10 cellular contexts compared by ENCODE assay signal in genomic region chr16:20903116-20903888, GRCh38. TPM values are rescaled to one million over a fixed set of nuclear protein-coding genes. Genes with fewer than 3 reads are reported as not detected.
DNase-seq lines count a peak whose midpoint lies in the region; ATAC-seq and TF ChIP-seq lines count a peak whose summit lies in the region.
"Had no signal": no experiment of that assay in that cellular context is flagged by ENCODE, and none has a peak within 500 bp of the region (broad histone marks: within the 10 kb centered on the region; RNA-seq: fewer than 3 reads in every experiment).

No MANE protein-coding gene starts in this region.

- H3K9me3 ChIP-seq in ascending aorta: no peaks in the 10 kb centered on the region

- no peak for TF ChIP-seq CTCF in ascending aorta (IDR thresholded peaks at IDR 0.05)

- H3K36me3 ChIP-seq in ascending aorta: no peaks in the 10 kb centered on the region

- H3K27me3 Mint-ChIP-seq in IgD-negative memory B cell: no peaks in the 10 kb centered on the region
- H3K27me3 Mint-ChIP-seq in natural killer cell treated with Interleukin-12 subunit alpha and Interleukin-12 subunit beta and Interleukin-15 and Interleukin-18, amount 100 ng/mL, for 72 hours: no peaks in the 10 kb centered on the region
- H3K27me3 Mint-ChIP-seq: stimulated activated memory B cell treated with anti-CD40 and anti-IgM and Interleukin-4, amounts not matched to agents 10 μg/mL and 1 μg/mL and 100 μg/mL, for 72 hours had no signal

- intact Hi-C loops in ascending aorta (cut with DNase I): loop anchor here (5.0 kb wide), 5 partner anchors 101 to 1289 kb away; partner anchors contain the start of genes LDAF1 and THUMPD1

- H3K27ac Mint-ChIP-seq in IgD-negative memory B cell: peak overlapping the region in 2 of 3 donors; percentile 52 to 96
- peak overlapping the region; percentile 98 for H3K27ac Mint-ChIP-seq in natural killer cell treated with Interleukin-12 subunit alpha and Interleukin-12 subunit beta and Interleukin-15 and Interleukin-18, amount 100 ng/mL, for 72 hours
- H3K27ac Mint-ChIP-seq: stimulated activated memory B cell treated with anti-CD40 and anti-IgM and Interleukin-4, amounts not matched to agents 10 μg/mL and 1 μg/mL and 100 μg/mL, for 72 hours had no signal

- peak overlapping the region; percentile 96 to 100 for H3K27ac ChIP-seq in ascending aorta

- DNase-seq in Ammon's horn (ENCODE audit: low spot score) (peak; percentile 5), ascending aorta (ENCODE audit: low spot score in 2 of 2) (no peak), AG08396 (ENCODE audit: low spot score) (no peak)
- DNase-seq in natural killer cell treated with Interleukin-12 subunit alpha and Interleukin-12 subunit beta and Interleukin-15 and Interleukin-18, amount 100 ng/mL, for 72 hours (ENCODE audit: low spot score): no peak
- DNase-seq: occipital lobe had no signal

- H3K27me3 ChIP-seq in ascending aorta: no peaks in the 10 kb centered on the region

- no peak overlapping the region for H3K4me3 ChIP-seq in ascending aorta

- no peaks in the 10 kb centered on the region for H3K9me3 Mint-ChIP-seq in IgD-negative memory B cell
- no peaks in the 10 kb centered on the region for H3K9me3 Mint-ChIP-seq in natural killer cell treated with Interleukin-12 subunit alpha and Interleukin-12 subunit beta and Interleukin-15 and Interleukin-18, amount 100 ng/mL, for 72 hours
- H3K9me3 Mint-ChIP-seq: stimulated activated memory B cell treated with anti-CD40 and anti-IgM and Interleukin-4, amounts not matched to agents 10 μg/mL and 1 μg/mL and 100 μg/mL, for 72 hours had no signal

- ATAC-seq in natural killer cell treated with Interleukin-12 subunit alpha and Interleukin-12 subunit beta and Interleukin-15 and Interleukin-18, amount 100 ng/mL, for 72 hours: no peak
- ATAC-seq in HG02588 (IDR thresholded peaks at IDR 0.05; ENCODE audit: unreplicated experiment) (no peak), HG03442 (IDR thresholded peaks at IDR 0.05; ENCODE audit: unreplicated experiment) (no peak), HG03432 (IDR thresholded peaks at IDR 0.05; ENCODE audit: unreplicated experiment) (no peak)
- ATAC-seq: stimulated activated memory B cell treated with anti-CD40 and anti-IgM and Interleukin-4, amounts not matched to agents 10 μg/mL and 1 μg/mL and 100 μg/mL, for 72 hours had no signal

- H3K36me3 Mint-ChIP-seq in IgD-negative memory B cell: no peaks in the 10 kb centered on the region
- peaks cover 50% of the 10 kb centered on the region for H3K36me3 Mint-ChIP-seq in natural killer cell treated with Interleukin-12 subunit alpha and Interleukin-12 subunit beta and Interleukin-15 and Interleukin-18, amount 100 ng/mL, for 72 hours
- H3K36me3 Mint-ChIP-seq: stimulated activated memory B cell treated with anti-CD40 and anti-IgM and Interleukin-4, amounts not matched to agents 10 μg/mL and 1 μg/mL and 100 μg/mL, for 72 hours had no signal

- H3K4me3 Mint-ChIP-seq in IgD-negative memory B cell: peak overlapping the region in 3 of 4 donors; percentile 73 to 92 (median 79)
- H3K4me3 Mint-ChIP-seq in natural killer cell treated with Interleukin-12 subunit alpha and Interleukin-12 subunit beta and Interleukin-15 and Interleukin-18, amount 100 ng/mL, for 72 hours: peak overlapping the region; percentile 95
- H3K4me3 Mint-ChIP-seq: stimulated activated memory B cell treated with anti-CD40 and anti-IgM and Interleukin-4, amounts not matched to agents 10 μg/mL and 1 μg/mL and 100 μg/mL, for 72 hours had no signal

- peaks cover 17 to 65% of the 10 kb centered on the region in 2 donors for H3K4me1 ChIP-seq in ascending aorta

- peaks cover 41 to 48% (median 46%) of the 10 kb centered on the region in 3 donors for H3K4me1 Mint-ChIP-seq in IgD-negative memory B cell
- peaks cover 67 to 81% of the 10 kb centered on the region in 2 donors for H3K4me1 Mint-ChIP-seq in natural killer cell treated with Interleukin-12 subunit alpha and Interleukin-12 subunit beta and Interleukin-15 and Interleukin-18, amount 100 ng/mL, for 72 hours (ENCODE audit: low read depth in 2 of 2)

RNA-seq across cellular contexts. Expression of gene LYRM1, which starts 2.7 kb away (rescaled TPM):
- 33.5 TPM for polyA plus RNA-seq in IgD-negative memory B cell
- 3.9 TPM for total RNA-seq in ascending aorta
- 10 to 100 TPM; 39.0 to 52.2 TPM for total RNA-seq in natural killer cell treated with Interleukin-12 subunit alpha and Interleukin-12 subunit beta and Interleukin-15 and Interleukin-18, amount 100 ng/mL, for 72 hours

RNA-seq across cellular contexts. Expression of gene DCUN1D3, which starts 3.1 kb away (rescaled TPM):
- 0.97 TPM for polyA plus RNA-seq in IgD-negative memory B cell
- 9.8 TPM for total RNA-seq in ascending aorta
- total RNA-seq in natural killer cell treated with Interleukin-12 subunit alpha and Interleukin-12 subunit beta and Interleukin-15 and Interleukin-18, amount 100 ng/mL, for 72 hours: 10 to 100 TPM; 36.7 to 47.4 TPM
